16 cellular contexts compared by ENCODE assay signal in genomic region chr1:9362488-9362887, GRCh38.
DNase-seq lines count a peak whose midpoint lies in the region; ATAC-seq and TF ChIP-seq lines count a peak whose summit lies in the region.
"Had no signal": no experiment of that assay in that cellular context is flagged by ENCODE, and none has a peak within 500 bp of the region (broad histone marks: within the 10 kb centered on the region; RNA-seq: fewer than 3 reads in every experiment).

No MANE protein-coding gene starts in this region.

- no peak for TF ChIP-seq CTCF in GM20000 (IDR thresholded peaks at IDR 0.05; ENCODE audit: extremely low read depth, missing control alignments)
- TF ChIP-seq CTCF in RWPE1 (conservative IDR thresholded peaks at IDR 0.05; ENCODE audit: low read depth): no peak
- no peak for TF ChIP-seq CTCF in glutamatergic neuron (IDR thresholded peaks at IDR 0.05; ENCODE audit: partially characterized antibody, unreplicated experiment)

- H3K4me3 Mint-ChIP-seq in glutamatergic neuron (ENCODE audit: unreplicated experiment): no peak overlapping the region
- no peak overlapping the region for H3K4me3 Mint-ChIP-seq in effector memory CD8-positive, alpha-beta T cell
- H3K4me3 Mint-ChIP-seq: activated naive CD8-positive, alpha-beta T cell treated with anti-CD3 and anti-CD28 coated beads, Interleukin-2, amount 50 U/mL, for 24 hours; activated T-cell treated with anti-CD3 and anti-CD28 coated beads, Interleukin-2, amount 50 U/mL, for 72 hours; central memory CD8-positive, alpha-beta T cell had no signal

- peaks cover 17% of the 10 kb centered on the region for H3K9me3 Mint-ChIP-seq in glutamatergic neuron (ENCODE audit: unreplicated experiment)
- H3K9me3 Mint-ChIP-seq in effector memory CD8-positive, alpha-beta T cell: no peaks in the 10 kb centered on the region
- H3K9me3 Mint-ChIP-seq: activated naive CD8-positive, alpha-beta T cell treated with anti-CD3 and anti-CD28 coated beads, Interleukin-2, amount 50 U/mL, for 24 hours; activated T-cell treated with anti-CD3 and anti-CD28 coated beads, Interleukin-2, amount 50 U/mL, for 72 hours; central memory CD8-positive, alpha-beta T cell had no signal

- peak; percentile 47 for DNase-seq in GM20000 (ENCODE audit: low spot score)
- no peak for DNase-seq in RWPE1 (ENCODE audit: low spot score)
- DNase-seq in glutamatergic neuron: no peak
- DNase-seq in substantia nigra (lab: John Stamatoyannopoulos, UW): peak in 12 of 49 donors; percentile 14 to 77 (median 42)
- no peak for DNase-seq in effector memory CD8-positive, alpha-beta T cell
- DNase-seq in NCI-H1092 (lab: John Stamatoyannopoulos, UW): no peak
- no peak for DNase-seq in stimulated activated CD4-positive, alpha-beta T cell treated with anti-CD3 and anti-CD28 coated beads, Interleukin-4, amount 100 ng/mL, for 24 hours
- DNase-seq: activated CD4-positive, alpha-beta T cell treated with anti-CD3 and anti-CD28 coated beads, Interleukin-2, amount 50 U/mL, for 4 hours; activated naive CD8-positive, alpha-beta T cell treated with anti-CD3 and anti-CD28 coated beads, Interleukin-2, amount 50 U/mL, for 24 hours; activated T-cell treated with anti-CD3 and anti-CD28 coated beads, Interleukin-2, amount 50 U/mL, for 72 hours; BE2C; NCI-H1105 treated with DMSO at 0.1 percent for 48 hours; NCI-H446; stimulated activated CD4-positive, alpha-beta T cell treated with anti-CD3 and anti-CD28 coated beads, Interleukin-12 subunit alpha, Interleukin-12 subunit beta, amount 100 ng/mL, for 4 hours had no signal

- peaks cover 15% of the 10 kb centered on the region for H3K4me1 Mint-ChIP-seq in glutamatergic neuron (ENCODE audit: low read depth, unreplicated experiment)
- peaks cover 0 to 3% of the 10 kb centered on the region in 2 donors for H3K4me1 Mint-ChIP-seq in effector memory CD8-positive, alpha-beta T cell (ENCODE audit: low read depth in 2 of 2)
- H3K4me1 Mint-ChIP-seq: activated naive CD8-positive, alpha-beta T cell treated with anti-CD3 and anti-CD28 coated beads, Interleukin-2, amount 50 U/mL, for 24 hours; central memory CD8-positive, alpha-beta T cell had no signal

- H3K27ac Mint-ChIP-seq in glutamatergic neuron (ENCODE audit: unreplicated experiment): peak overlapping the region; percentile 70
- H3K27ac Mint-ChIP-seq in effector memory CD8-positive, alpha-beta T cell: no peak overlapping the region
- H3K27ac Mint-ChIP-seq: activated naive CD8-positive, alpha-beta T cell treated with anti-CD3 and anti-CD28 coated beads, Interleukin-2, amount 50 U/mL, for 24 hours; activated T-cell treated with anti-CD3 and anti-CD28 coated beads, Interleukin-2, amount 50 U/mL, for 72 hours had no signal

- ATAC-seq in effector memory CD8-positive, alpha-beta T cell (replicated peaks): no peak
- ATAC-seq in HG02588 (IDR thresholded peaks at IDR 0.05; ENCODE audit: unreplicated experiment): no peak
- ATAC-seq: activated naive CD8-positive, alpha-beta T cell treated with anti-CD3 and anti-CD28 coated beads, Interleukin-2, amount 50 U/mL, for 24 hours; activated T-cell treated with anti-CD3 and anti-CD28 coated beads, Interleukin-2, amount 50 U/mL, for 72 hours had no signal

- CTCF ChIA-PET in RWPE1 (lab: Yijun Ruan, JAX): interaction anchor here (0.6 kb wide), 2 partner anchors 96 to 252 kb away, joined by 3 to 6 read pairs; no protein-coding TSS in a partner anchor

- POLR2A ChIA-PET in RWPE1 (lab: Yijun Ruan, JAX; ENCODE audit: low non-redundant PET): no interaction called here

- H3K27ac ChIP-seq in RWPE1: peak overlapping the region; percentile 6
- H3K27ac ChIP-seq in substantia nigra (ENCODE audit: low read depth, low read length, poor library complexity, severe bottlenecking): peak overlapping the region; percentile 93

- peaks cover 19% of the 10 kb centered on the region for H3K27me3 Mint-ChIP-seq in glutamatergic neuron (ENCODE audit: unreplicated experiment)
- H3K27me3 Mint-ChIP-seq in effector memory CD8-positive, alpha-beta T cell: no peaks in the 10 kb centered on the region
- H3K27me3 Mint-ChIP-seq: activated naive CD8-positive, alpha-beta T cell treated with anti-CD3 and anti-CD28 coated beads, Interleukin-2, amount 50 U/mL, for 24 hours; central memory CD8-positive, alpha-beta T cell had no signal

- H3K36me3 Mint-ChIP-seq in glutamatergic neuron (ENCODE audit: unreplicated experiment): peaks cover 5% of the 10 kb centered on the region
- no peaks in the 10 kb centered on the region for H3K36me3 Mint-ChIP-seq in effector memory CD8-positive, alpha-beta T cell (ENCODE audit: insufficient read depth)
